ENCODE assay signal across 11 cellular contexts in genomic region chr10:107163904-107164861, GRCh38. TPM values are rescaled to one million over a fixed set of nuclear protein-coding genes. Genes with fewer than 3 reads are reported as not detected.
DNase-seq lines count a peak whose midpoint lies in the region; ATAC-seq and TF ChIP-seq lines count a peak whose summit lies in the region.
"Had no signal": no experiment of that assay in that cellular context is flagged by ENCODE, and none has a peak within 500 bp of the region (broad histone marks: within the 10 kb centered on the region; RNA-seq: fewer than 3 reads in every experiment).

TSS of gene SORCS1 (minus strand) at chr10:107164706.

- DNase-seq in HEK293T (ENCODE audit: extremely low spot score) (peak; percentile 71), mammary epithelial cell (no peak), kidney tubule cell (ENCODE audit: low spot score) (peak; percentile 35), cortex of kidney (lab: John Stamatoyannopoulos, UW) (no peak)
- DNase-seq in activated T-helper 2 cell treated with anti-CD3 and anti-CD28 coated beads, Interferon-gamma antibody, Interleukin-2, Interleukin-4, amounts not matched to agents 10 μg/mL and 5 μg/mL and 100 μg/mL, durations not matched to agents 14 hours and 24 hours and 36 hours (ENCODE audit: low spot score) = no peak
- DNase-seq: effector CD4-positive, alpha-beta T cell; NCI-H1694 had no signal

- no peak within 1 kb of the TSS for H3K27ac ChIP-seq in mammary epithelial cell (ENCODE audit: insufficient read depth, low read depth, low read length)

- H3K4me1 ChIP-seq in mammary epithelial cell (ENCODE audit: insufficient read depth, low read length) (no peaks in the 10 kb centered on the region), skeletal muscle satellite cell (ENCODE audit: control insufficient read depth, insufficient read depth, low read length) (no peaks in the 10 kb centered on the region)

- H3K4me1 Mint-ChIP-seq in activated T-helper 2 cell treated with anti-CD3 and anti-CD28 coated beads, Interferon-gamma antibody, Interleukin-2, Interleukin-4, amounts not matched to agents 10 μg/mL and 5 μg/mL and 100 μg/mL, durations not matched to agents 14 hours and 24 hours and 36 hours (ENCODE audit: low read depth) = no peaks in the 10 kb centered on the region

- peak within 1 kb of the TSS in 1 of 3 experiments; percentile 16 for H3K4me3 ChIP-seq in mammary epithelial cell (replicated peaks in 1 of 3; ENCODE audit: insufficient read depth in 1 of 3, low read depth in 2 of 3, low read length in 3 of 3)
- H3K4me3 ChIP-seq in skeletal muscle satellite cell (ENCODE audit: low read length) = peak within 1 kb of the TSS; percentile 19

- H3K9ac ChIP-seq in mammary epithelial cell (ENCODE audit: insufficient read depth, low read length) (no peak within 1 kb of the TSS), skeletal muscle satellite cell (ENCODE audit: low read depth, low read length) (no peak within 1 kb of the TSS)

- H3K4me2 ChIP-seq in mammary epithelial cell (ENCODE audit: insufficient read depth, low read depth, low read length) = peak within 1 kb of the TSS; percentile 64
- peak within 1 kb of the TSS; percentile 62 for H3K4me2 ChIP-seq in skeletal muscle satellite cell (ENCODE audit: low read length)

- in situ Hi-C loops in mammary epithelial cell (cut with MboI; ENCODE audit: low sequenced_read_pairs in 2 of 2) = no loop called here

- ATAC-seq in GM21723 (IDR thresholded peaks at IDR 0.05; ENCODE audit: unreplicated experiment) = no peak
- ATAC-seq in GM19351 (IDR thresholded peaks at IDR 0.05; ENCODE audit: unreplicated experiment) = no peak

- no peak within 1 kb of the TSS for H3K27ac Mint-ChIP-seq in activated T-helper 2 cell treated with anti-CD3 and anti-CD28 coated beads, Interferon-gamma antibody, Interleukin-2, Interleukin-4, amounts not matched to agents 10 μg/mL and 5 μg/mL and 100 μg/mL, durations not matched to agents 14 hours and 24 hours and 36 hours

- peaks cover 15% of the 10 kb centered on the region for H3K27me3 Mint-ChIP-seq in activated T-helper 2 cell treated with anti-CD3 and anti-CD28 coated beads, Interferon-gamma antibody, Interleukin-2, Interleukin-4, amounts not matched to agents 10 μg/mL and 5 μg/mL and 100 μg/mL, durations not matched to agents 14 hours and 24 hours and 36 hours (ENCODE audit: low read depth)

- no peak within 1 kb of the TSS for H3K4me3 Mint-ChIP-seq in activated T-helper 2 cell treated with anti-CD3 and anti-CD28 coated beads, Interferon-gamma antibody, Interleukin-2, Interleukin-4, amounts not matched to agents 10 μg/mL and 5 μg/mL and 100 μg/mL, durations not matched to agents 14 hours and 24 hours and 36 hours (ENCODE audit: low read depth)

- H3K79me2 ChIP-seq in mammary epithelial cell (ENCODE audit: insufficient read depth, low read length) = no peaks in the 10 kb centered on the region

- H4K20me1 ChIP-seq in mammary epithelial cell (ENCODE audit: insufficient read depth, low read length) = no peaks in the 10 kb centered on the region

- no peaks in the 10 kb centered on the region for H3K9me3 Mint-ChIP-seq in activated T-helper 2 cell treated with anti-CD3 and anti-CD28 coated beads, Interferon-gamma antibody, Interleukin-2, Interleukin-4, amounts not matched to agents 10 μg/mL and 5 μg/mL and 100 μg/mL, durations not matched to agents 14 hours and 24 hours and 36 hours

- no peaks in the 10 kb centered on the region for H3K36me3 Mint-ChIP-seq in activated T-helper 2 cell treated with anti-CD3 and anti-CD28 coated beads, Interferon-gamma antibody, Interleukin-2, Interleukin-4, amounts not matched to agents 10 μg/mL and 5 μg/mL and 100 μg/mL, durations not matched to agents 14 hours and 24 hours and 36 hours (ENCODE audit: low read depth)

- intact Hi-C loops in mammary epithelial cell (cut with micrococcal nuclease) = no loop called here
- intact Hi-C loops in activated T-helper 2 cell treated with anti-CD3 and anti-CD28 coated beads, Interferon-gamma antibody, Interleukin-2, Interleukin-4, amounts not matched to agents 10 μg/mL and 5 μg/mL and 100 μg/mL, durations not matched to agents 14 hours and 24 hours and 36 hours (cut with micrococcal nuclease) = no loop called here

- 17% methylated on average over 4 of the region's 105 CpGs for WGBS in mammary epithelial cell (ENCODE audit: low coverage, missing lambda C conversion rate)

- BruUV-seq in mammary epithelial cell (replicated peaks; lab: Mats Ljungman, UMichigan) = no TSS peak

- POLR2A ChIA-PET in HEK293T (lab: Yijun Ruan, JAX) = no interaction called here

- no peak for TF ChIP-seq CTCF in mammary epithelial cell (conservative IDR thresholded peaks at IDR 0.05 in 1 of 2, IDR thresholded peaks at IDR 0.05 in 1 of 2; ENCODE audit: extremely low read depth in 1 of 2, insufficient read depth in 1 of 2, low read depth in 1 of 2, low read length in 2 of 2)

- dilution Hi-C loops in mammary epithelial cell (cut with HindIII; ENCODE audit: low sequenced_read_pairs) = no loop called here

- peak within 1 kb of the TSS; percentile 33 for H2AFZ ChIP-seq in mammary epithelial cell (ENCODE audit: low read depth, low read length)

- H3K27me3 ChIP-seq in mammary epithelial cell (ENCODE audit: insufficient read depth, low read length) (peaks cover 28% of the 10 kb centered on the region), skeletal muscle satellite cell (ENCODE audit: control insufficient read depth, insufficient read depth, low read length) (peaks cover 15% of the 10 kb centered on the region)

- H3K9me3 ChIP-seq in mammary epithelial cell (replicated peaks; ENCODE audit: insufficient read depth, low read length) (no peaks in the 10 kb centered on the region), skeletal muscle satellite cell (replicated peaks; ENCODE audit: low read length) (no peaks in the 10 kb centered on the region)

- H3K36me3 ChIP-seq in mammary epithelial cell (ENCODE audit: insufficient read depth, low read length) (no peaks in the 10 kb centered on the region), skeletal muscle satellite cell (ENCODE audit: insufficient read depth, low read length) (no peaks in the 10 kb centered on the region)

- CTCF ChIA-PET in HEK293T (lab: Yijun Ruan, JAX) = no interaction called here
- CTCF ChIA-PET in mammary epithelial cell (lab: Charles Lee; ENCODE audit: low non-redundant PET) = no interaction called here

TF ChIP-seq in HEK293T, 16 proteins besides CTCF, POLR2A, EP300 and RAD21:
- TF ChIP-seq NFRKB (IDR thresholded peaks at IDR 0.05) (no peak), ZNF384 (IDR thresholded peaks at IDR 0.05) (no peak), BHLHE40 (IDR thresholded peaks at IDR 0.05; ENCODE audit: borderline replicate concordance) (no peak), CTBP1 (IDR thresholded peaks at IDR 0.05; ENCODE audit: borderline replicate concordance) (no peak), HDGF (IDR thresholded peaks at IDR 0.05; ENCODE audit: borderline replicate concordance) (no peak), FOXK2 (IDR thresholded peaks at IDR 0.05) (no peak), PKNOX1 (IDR thresholded peaks at IDR 0.05) (no peak), SUZ12 (IDR thresholded peaks at IDR 0.05) (no peak), ARNT (IDR thresholded peaks at IDR 0.05) (no peak), ELF4 (IDR thresholded peaks at IDR 0.05) (no peak), TARDBP (IDR thresholded peaks at IDR 0.05) (no peak), LEF1 (IDR thresholded peaks at IDR 0.05; ENCODE audit: borderline replicate concordance) (no peak), FOXM1 (IDR thresholded peaks at IDR 0.05; ENCODE audit: borderline replicate concordance) (no peak), L3MBTL2 (conservative IDR thresholded peaks at IDR 0.05) (no peak)

RNA-seq across cellular contexts. Expression of gene SORCS1, which starts in this region (rescaled TPM):
- total RNA-seq in mammary epithelial cell = not detected
- not detected for polyA plus RNA-seq in mammary epithelial cell
- polyA minus RNA-seq in mammary epithelial cell = not detected
- total RNA-seq in skeletal muscle satellite cell (2012; rRNA removed) = not detected in 2 replicates
- total RNA-seq in activated T-helper 2 cell treated with anti-CD3 and anti-CD28 coated beads, Interferon-gamma antibody, Interleukin-2, Interleukin-4, amounts not matched to agents 10 μg/mL and 5 μg/mL and 100 μg/mL, durations not matched to agents 14 hours and 24 hours and 36 hours = 0.09 and 0.21 TPM in 2 replicates
- total RNA-seq: renal cortical epithelial cell had no signal

Comparison
In these comparisons a context has a peak if more than half of its experiments do, and no peak if none do; other contexts are left out.
1. DNase-seq: peak in HEK293T (single experiment) and kidney tubule cell (single experiment); none in mammary epithelial cell (single experiment), activated T-helper 2 cell treated with anti-CD3 and anti-CD28 coated beads, Interferon-gamma antibody, Interleukin-2, Interleukin-4, amounts not matched to agents 10 μg/mL and 5 μg/mL and 100 μg/mL, durations not matched to agents 14 hours and 24 hours and 36 hours (single experiment) and cortex of kidney (single experiment).